1 cellular context compared by ENCODE assay signal in genomic region chr20:50320910-50321796, GRCh38.
TF ChIP-seq lines count a peak whose summit lies in the region.

No MANE protein-coding gene starts in this region.

TF ChIP-seq in HepG2, 621 proteins besides CTCF, POLR2A, EP300 and RAD21 (continued from another document and continues in another):
- TF ChIP-seq CEBPB (IDR thresholded peaks at IDR 0.05; ENCODE audit: borderline replicate concordance, low read depth, low read length) (no peak), ATF7-NPFF (CRISPR knock-in tag; IDR thresholded peaks at IDR 0.05; ENCODE audit: low read depth) (no peak; the same call in 1 of the 2 replicates), ZNF761 (CRISPR knock-in tag; conservative IDR thresholded peaks at IDR 0.05) (peak; percentile 94), MXD1 (CRISPR knock-in tag; IDR thresholded peaks at IDR 0.05) (peak; percentile 80), MEF2D (CRISPR knock-in tag; IDR thresholded peaks at IDR 0.05) (peak; percentile 93), GABPB1 (CRISPR knock-in tag; IDR thresholded peaks at IDR 0.05) (peak; percentile 79), ATF3 (CRISPR knock-in tag; IDR thresholded peaks at IDR 0.05) (peak; percentile 87), HNF4G (IDR thresholded peaks at IDR 0.05; ENCODE audit: borderline replicate concordance, low read depth, low read length) (no peak), HNF4G (CRISPR knock-in tag; IDR thresholded peaks at IDR 0.05; ENCODE audit: borderline replicate concordance, low read depth) (peak; percentile 64; the same call in 1 of the 2 replicates), KLF6 (CRISPR knock-in tag; IDR thresholded peaks at IDR 0.05) (0 out of 2 replicates have a peak, but pooled peaks have one; percentile 66), RBM22 (optimal IDR thresholded peaks at IDR 0.05; ENCODE audit: low read length) (no peak), REXO4 (CRISPR knock-in tag; IDR thresholded peaks at IDR 0.05; ENCODE audit: borderline replicate concordance) (no peak; the same call in 1 of the 2 replicates), ZFP91 (CRISPR knock-in tag; IDR thresholded peaks at IDR 0.05; ENCODE audit: borderline replicate concordance) (peak; percentile 73; the same call in 1 of the 2 replicates), HDAC6 (IDR thresholded peaks at IDR 0.05; ENCODE audit: low read depth, low read length) (no peak), ZNF414 (CRISPR knock-in tag; IDR thresholded peaks at IDR 0.05) (peak; percentile 94), ZNF547 (CRISPR knock-in tag; IDR thresholded peaks at IDR 0.05) (peak; percentile 95), ASH2L (IDR thresholded peaks at IDR 0.05; ENCODE audit: insufficient read length, low read depth, low read length) (peak; percentile 62), KLF16 (CRISPR knock-in tag; IDR thresholded peaks at IDR 0.05) (peak in 1 of 2 experiments; percentile 79; a peak in 1 of 4 replicates), ATF6 (CRISPR knock-in tag; conservative IDR thresholded peaks at IDR 0.05) (no peak), THAP11 (CRISPR knock-in tag; IDR thresholded peaks at IDR 0.05) (peak; percentile 63; the same call in 1 of the 2 replicates), ZNF597 (CRISPR knock-in tag; IDR thresholded peaks at IDR 0.05) (no peak), ZNF451 (CRISPR knock-in tag; IDR thresholded peaks at IDR 0.05) (peak; percentile 74; the same call in 1 of the 2 replicates), ZBTB20 (CRISPR knock-in tag; IDR thresholded peaks at IDR 0.05; ENCODE audit: borderline replicate concordance, low read depth) (peak; percentile 87), SSRP1 (CRISPR knock-in tag; IDR thresholded peaks at IDR 0.05) (no peak), GABPA (IDR thresholded peaks at IDR 0.05; ENCODE audit: low read depth, low read length) (no peak), GABPA (CRISPR knock-in tag; IDR thresholded peaks at IDR 0.05; ENCODE audit: low read depth) (peak; percentile 26; the same call in 1 of the 2 replicates), ZNF781 (CRISPR knock-in tag; IDR thresholded peaks at IDR 0.05; ENCODE audit: borderline replicate concordance, not compliant biosample characterization) (no peak), GTF3A (CRISPR knock-in tag; conservative IDR thresholded peaks at IDR 0.05) (peak; percentile 64), ZNF432 (CRISPR knock-in tag; IDR thresholded peaks at IDR 0.05; ENCODE audit: borderline replicate concordance) (no peak), SAFB2 (CRISPR knock-in tag; IDR thresholded peaks at IDR 0.05; ENCODE audit: borderline replicate concordance, low read depth) (no peak), ARNT (IDR thresholded peaks at IDR 0.05) (no peak), AKNA (CRISPR knock-in tag; IDR thresholded peaks at IDR 0.05; ENCODE audit: borderline replicate concordance) (no peak), SNAPC5 (CRISPR knock-in tag; IDR thresholded peaks at IDR 0.05; ENCODE audit: borderline replicate concordance) (peak; percentile 82; the same call in 1 of the 2 replicates), ZNF724P (CRISPR knock-in tag; IDR thresholded peaks at IDR 0.05; ENCODE audit: borderline replicate concordance) (no peak; the same call in 1 of the 2 replicates), MNT (IDR thresholded peaks at IDR 0.05) (no peak), AHDC1 (CRISPR knock-in tag; IDR thresholded peaks at IDR 0.05; ENCODE audit: borderline replicate concordance) (peak; percentile 65; the same call in 1 of the 2 replicates), ZNF513 (CRISPR knock-in tag; conservative IDR thresholded peaks at IDR 0.05) (peak; percentile 97), KLF13 (CRISPR knock-in tag; IDR thresholded peaks at IDR 0.05) (no peak), EZH2 (conservative IDR thresholded peaks at IDR 0.05; ENCODE audit: low read depth, low read length) (no peak)
